In the genomic region with DNA sequence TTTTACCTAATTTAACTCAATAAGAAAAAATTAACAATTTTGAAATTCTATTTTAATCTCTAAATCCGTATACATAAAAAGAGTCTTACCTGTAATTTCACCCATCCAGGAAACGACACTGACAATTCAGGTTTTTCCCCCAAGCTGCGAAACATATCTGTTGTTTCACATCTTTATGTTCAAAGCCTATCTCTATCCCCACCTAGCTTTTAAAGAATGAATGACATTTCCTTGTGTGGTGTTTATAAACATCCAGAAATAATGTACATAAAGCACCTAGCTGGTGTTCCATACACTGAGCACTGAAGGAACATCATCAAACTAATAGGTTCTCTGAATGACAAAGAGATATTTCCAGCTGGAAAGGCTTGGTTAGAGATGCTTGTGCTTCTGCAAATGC, we compare ENCODE assay signal across 17 cellular contexts.
DNase-seq lines count a peak whose midpoint lies in the region; ATAC-seq, FAIRE-seq and TF ChIP-seq lines count a peak whose summit lies in the region.
"Had no signal": no experiment of that assay in that cellular context is flagged by ENCODE, and none has a peak within 500 bp of the region (broad histone marks: within the 10 kb centered on the region; RNA-seq: fewer than 3 reads in every experiment).

No MANE protein-coding gene starts in this region.

- FAIRE-seq in GM12892 (lab: Jason Lieb, UNC): no peak
- FAIRE-seq: colon, GM19239 had no signal

- TF ChIP-seq POLR2A in right lobe of liver (IDR thresholded peaks at IDR 0.05) (no peak), GM12892 (IDR thresholded peaks at IDR 0.05; ENCODE audit: low read depth, low read length) (no peak)

- ATAC-seq in right lobe of liver: no peak
- no peak for ATAC-seq in HG03139 (IDR thresholded peaks at IDR 0.05; ENCODE audit: unreplicated experiment)
- ATAC-seq in activated T-cell treated with anti-CD3 and anti-CD28 coated beads, Interleukin-2, amount 50 U/mL, for 72 hours (replicated peaks in 1 of 2): no peak
- ATAC-seq: activated naive CD4-positive, alpha-beta T cell treated with anti-CD3 and anti-CD28 coated beads, Interleukin-2, amount 50 U/mL, for 72 hours; natural killer cell had no signal

- no peaks in the 10 kb centered on the region for H3K9me3 ChIP-seq in right lobe of liver
- H3K9me3 ChIP-seq: Caco-2, Peyer's patch, thyroid gland had no signal

- no peaks in the 10 kb centered on the region for H3K4me1 ChIP-seq in right lobe of liver
- H3K4me1 ChIP-seq: Caco-2, Peyer's patch, thyroid gland had no signal

- no peaks in the 10 kb centered on the region for H3K27me3 Mint-ChIP-seq in brain
- no peaks in the 10 kb centered on the region for H3K27me3 Mint-ChIP-seq in activated T-cell treated with anti-CD3 and anti-CD28 coated beads, Interleukin-2, amount 50 U/mL, for 72 hours (ENCODE audit: low read depth)
- H3K27me3 Mint-ChIP-seq: IgD-negative memory B cell had no signal

- H3K36me3 Mint-ChIP-seq in brain: no peaks in the 10 kb centered on the region
- peaks cover 0 to 2% of the 10 kb centered on the region in 2 donors for H3K36me3 Mint-ChIP-seq in activated T-cell treated with anti-CD3 and anti-CD28 coated beads, Interleukin-2, amount 50 U/mL, for 72 hours (ENCODE audit: insufficient read depth in 2 of 2)
- H3K36me3 Mint-ChIP-seq: IgD-negative memory B cell, natural killer cell had no signal

- no peak overlapping the region for H3K27ac ChIP-seq in right lobe of liver
- H3K27ac ChIP-seq: Peyer's patch, thyroid gland had no signal

- H3K27ac Mint-ChIP-seq in brain: no peak overlapping the region
- no peak overlapping the region for H3K27ac Mint-ChIP-seq in activated T-cell treated with anti-CD3 and anti-CD28 coated beads, Interleukin-2, amount 50 U/mL, for 72 hours
- H3K27ac Mint-ChIP-seq: activated naive CD4-positive, alpha-beta T cell treated with anti-CD3 and anti-CD28 coated beads, Interleukin-2, amount 50 U/mL, for 72 hours; IgD-negative memory B cell; natural killer cell had no signal

- no peak overlapping the region for H3K4me3 ChIP-seq in right lobe of liver
- H3K4me3 ChIP-seq: Peyer's patch, thyroid gland had no signal

- peak; percentile 6 for DNase-seq in GM03348 (ENCODE audit: low spot score)
- peak; percentile 16 for DNase-seq in M059J (ENCODE audit: low read depth)
- no peak for DNase-seq in right lobe of liver
- DNase-seq in NCI-H1694 (lab: John Stamatoyannopoulos, UW): no peak
- DNase-seq in activated T-cell treated with anti-CD3 and anti-CD28 coated beads, Interleukin-2, amount 50 U/mL, for 72 hours: no peak
- DNase-seq in GM12892 (ENCODE audit: insufficient read length): no peak
- DNase-seq: natural killer cell, NCI-H2081, Peyer's patch, thyroid gland had no signal

- intact Hi-C loops in right lobe of liver (cut with DNase I): no loop called here

- TF ChIP-seq CTCF in brain (conservative IDR thresholded peaks at IDR 0.05) (peak; percentile 55 to 57), right lobe of liver (IDR thresholded peaks at IDR 0.05) (peak in 3 of 4 donors; percentile 9 to 22 (median 15))

- no peaks in the 10 kb centered on the region for H3K36me3 ChIP-seq in right lobe of liver
- H3K36me3 ChIP-seq: Peyer's patch, thyroid gland had no signal

- H3K9me3 Mint-ChIP-seq in brain: peaks cover 0 to 3% (median 3%) of the 10 kb centered on the region in 5 experiments
- H3K9me3 Mint-ChIP-seq in activated T-cell treated with anti-CD3 and anti-CD28 coated beads, Interleukin-2, amount 50 U/mL, for 72 hours: peaks cover 3 to 6% of the 10 kb centered on the region in 2 donors

- no peak overlapping the region for H3K4me3 Mint-ChIP-seq in brain
- no peak overlapping the region for H3K4me3 Mint-ChIP-seq in activated T-cell treated with anti-CD3 and anti-CD28 coated beads, Interleukin-2, amount 50 U/mL, for 72 hours
- H3K4me3 Mint-ChIP-seq: IgD-negative memory B cell, natural killer cell had no signal

- 50% methylated on average over 3 of the region's 3 CpGs for WGBS in right lobe of liver (ENCODE audit: insufficient coverage, low coverage, low lambda C conversion rate, missing lambda C conversion rate)

- H3K4me1 Mint-ChIP-seq in brain: no peaks in the 10 kb centered on the region
- no peaks in the 10 kb centered on the region for H3K4me1 Mint-ChIP-seq in activated T-cell treated with anti-CD3 and anti-CD28 coated beads, Interleukin-2, amount 50 U/mL, for 72 hours (ENCODE audit: low read depth)
- H3K4me1 Mint-ChIP-seq: IgD-negative memory B cell, natural killer cell had no signal

- H3K27me3 ChIP-seq in right lobe of liver: no peaks in the 10 kb centered on the region
- H3K27me3 ChIP-seq: Peyer's patch, thyroid gland had no signal

Comparison
In these comparisons a context has a peak if more than half of its experiments do, and no peak if none do; other contexts are left out.
1. DNase-seq: peak in GM03348 (single experiment) and M059J (single experiment); none in right lobe of liver (0 of 3), NCI-H1694 (single experiment), activated T-cell treated with anti-CD3 and anti-CD28 coated beads, Interleukin-2, amount 50 U/mL, for 72 hours (0 of 2) and GM12892 (single experiment).